In the genomic region with DNA sequence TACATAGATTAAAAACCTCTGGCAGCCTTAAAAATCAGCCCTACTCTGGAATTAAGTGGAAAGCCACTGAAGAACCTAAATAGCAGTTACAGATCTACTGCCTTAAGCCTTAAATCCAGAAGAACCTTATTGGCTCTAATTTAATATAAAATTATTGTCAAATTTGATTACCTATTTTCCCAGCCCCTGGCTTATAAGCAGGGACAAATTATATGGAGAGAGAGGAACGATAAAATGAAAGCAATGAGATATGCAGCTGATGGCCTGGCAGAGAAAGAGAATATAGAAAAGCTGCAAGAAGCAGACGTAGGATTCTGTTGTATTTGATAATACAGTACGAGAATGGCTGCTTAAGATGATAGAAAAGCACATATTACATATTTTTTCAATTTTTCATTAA, we compare ENCODE assay signal across 17 cellular contexts.
A peak's percentile ranks its signal among the peaks of the same experiment; 100 is the strongest.
DNase-seq lines count a peak whose midpoint lies in the region; TF ChIP-seq lines count a peak whose summit lies in the region.
"Had no signal": no experiment of that assay in that cellular context is flagged by ENCODE, and none has a peak within 500 bp of the region (broad histone marks: within the 10 kb centered on the region; RNA-seq: fewer than 3 reads in every experiment).

No MANE protein-coding gene starts in this region.

- H3K4me3 ChIP-seq in BE2C (ENCODE audit: low read depth, low read length) (peak overlapping the region; percentile 38), SK-N-MC (peak overlapping the region; percentile 65), esophagus muscularis mucosa (no peak overlapping the region)
- H3K4me3 ChIP-seq: HAP-1 had no signal

- H3K36me3 ChIP-seq in BE2C (no peaks in the 10 kb centered on the region), SK-N-MC (ENCODE audit: insufficient read depth, low read length) (no peaks in the 10 kb centered on the region), esophagus muscularis mucosa (peaks cover 0 to 3% (median 0%) of the 10 kb centered on the region in 4 donors)
- H3K36me3 ChIP-seq: HAP-1 had no signal

- peak overlapping the region; percentile 31 to 92 (median 67) for H3K27ac Mint-ChIP-seq in brain
- H3K27ac Mint-ChIP-seq: CD4-positive, alpha-beta memory T cell; HFFc6 had no signal

- no peak for TF ChIP-seq POLR2A in esophagus muscularis mucosa (IDR thresholded peaks at IDR 0.05; ENCODE audit: low read depth)

- no peak for DNase-seq in BE2C
- no peak for DNase-seq in SK-N-MC (ENCODE audit: low read depth, low spot score)
- DNase-seq in SIG-M5 treated with dmso at 0.1 percent for 504 hours (lab: John Stamatoyannopoulos, UW; ENCODE audit: unreplicated experiment) = no peak
- no peak for DNase-seq in esophagus muscularis mucosa (ENCODE audit: extremely low spot score)
- no peak for DNase-seq in head of caudate nucleus
- DNase-seq: AML-193; C1 segment of cervical spinal cord; Calu3; CD4-positive, alpha-beta memory T cell; COR-L47; DMS53; DMS79 treated with DMSO at 0.1 percent for 48 hours; GF-D8; GOT3; HFFc6 had no signal

- intact Hi-C loops in esophagus muscularis mucosa (cut with DNase I) = no loop called here
- intact Hi-C loops in head of caudate nucleus (cut with DNase I) = no loop called here

- H3K27ac ChIP-seq in SK-N-MC (peak overlapping the region; percentile 80), esophagus muscularis mucosa (replicated peaks in 1 of 4) (no peak overlapping the region)

- H3K4me1 Mint-ChIP-seq in brain = peaks cover 62% of the 10 kb centered on the region
- H3K4me1 Mint-ChIP-seq: CD4-positive, alpha-beta memory T cell had no signal

- TF ChIP-seq CTCF in BE2C (IDR thresholded peaks at IDR 0.05; ENCODE audit: low read depth, low read length) (no peak), brain (conservative IDR thresholded peaks at IDR 0.05) (no peak), esophagus muscularis mucosa (IDR thresholded peaks at IDR 0.05) (no peak)

- TF ChIP-seq EP300 in esophagus muscularis mucosa (IDR thresholded peaks at IDR 0.05) = no peak

- H3K36me3 Mint-ChIP-seq in brain = peaks cover 20% of the 10 kb centered on the region
- H3K36me3 Mint-ChIP-seq: CD4-positive, alpha-beta memory T cell had no signal

- peaks cover 71% of the 10 kb centered on the region for H3K4me1 ChIP-seq in BE2C
- peaks cover 20 to 35% (median 24%) of the 10 kb centered on the region in 4 donors for H3K4me1 ChIP-seq in esophagus muscularis mucosa

- peaks cover 2% of the 10 kb centered on the region for H3K27me3 Mint-ChIP-seq in brain

- H3K4me3 Mint-ChIP-seq in brain = peak overlapping the region in 1 of 5 experiments; percentile 43
- H3K4me3 Mint-ChIP-seq: CD4-positive, alpha-beta memory T cell; HFFc6 had no signal

- no peaks in the 10 kb centered on the region for H3K9me3 ChIP-seq in BE2C
- no peaks in the 10 kb centered on the region for H3K9me3 ChIP-seq in SK-N-MC (ENCODE audit: low read depth, low read length)
- no peaks in the 10 kb centered on the region for H3K9me3 ChIP-seq in esophagus muscularis mucosa
- H3K9me3 ChIP-seq: HAP-1 had no signal

- H3K9ac ChIP-seq in SK-N-MC (ENCODE audit: insufficient read length) = peak overlapping the region; percentile 70

- no peaks in the 10 kb centered on the region for H3K9me3 Mint-ChIP-seq in brain
- H3K9me3 Mint-ChIP-seq: CD4-positive, alpha-beta memory T cell; HFFc6 had no signal

- H3K27me3 ChIP-seq in BE2C (no peaks in the 10 kb centered on the region), esophagus muscularis mucosa (no peaks in the 10 kb centered on the region)

- 90% methylated on average over 3 of the region's 3 CpGs for WGBS in esophagus muscularis mucosa

Comparison
In these comparisons a context has a peak if more than half of its experiments do, and no peak if none do; other contexts are left out.
1. H3K4me3 ChIP-seq: peak in BE2C (single experiment) and SK-N-MC (single experiment); none in esophagus muscularis mucosa (0 of 4).